1 cellular context compared by ENCODE assay signal in genomic region chr6:33172307-33173227, GRCh38.
TF ChIP-seq lines count a peak whose summit lies in the region.

No MANE protein-coding gene starts in this region.

TF ChIP-seq in HepG2, 621 proteins besides CTCF, POLR2A, EP300 and RAD21 (continued from another document and continues in another):
- TF ChIP-seq ZNF142 (CRISPR knock-in tag; IDR thresholded peaks at IDR 0.05) (no peak), RXRA (CRISPR knock-in tag; IDR thresholded peaks at IDR 0.05) (no peak), ELF3 (CRISPR knock-in tag; IDR thresholded peaks at IDR 0.05) (no peak), MXD3 (CRISPR knock-in tag; IDR thresholded peaks at IDR 0.05) (no peak), KDM1A (CRISPR knock-in tag; IDR thresholded peaks at IDR 0.05) (no peak), RARG (CRISPR knock-in tag; IDR thresholded peaks at IDR 0.05; ENCODE audit: low read depth) (no peak), ZFP36L1 (CRISPR knock-in tag; IDR thresholded peaks at IDR 0.05) (no peak), AGO2 (optimal IDR thresholded peaks at IDR 0.05; ENCODE audit: low read depth, low read length) (no peak), FOXO4 (CRISPR knock-in tag; conservative IDR thresholded peaks at IDR 0.05) (no peak), GLMP (CRISPR knock-in tag; IDR thresholded peaks at IDR 0.05; ENCODE audit: borderline replicate concordance) (no peak), ZBTB8A (CRISPR knock-in tag; IDR thresholded peaks at IDR 0.05; ENCODE audit: borderline replicate concordance, low read depth) (no peak), TERF1 (CRISPR knock-in tag; IDR thresholded peaks at IDR 0.05) (no peak), ZNF282 (IDR thresholded peaks at IDR 0.05; ENCODE audit: partially characterized antibody) (no peak), ZNF605 (CRISPR knock-in tag; IDR thresholded peaks at IDR 0.05) (no peak), PAF1 (CRISPR knock-in tag; IDR thresholded peaks at IDR 0.05) (no peak), BORCS8-MEF2B (CRISPR knock-in tag; IDR thresholded peaks at IDR 0.05) (0 out of 2 replicates have a peak, but pooled peaks have one; percentile 48), STAG1 (CRISPR knock-in tag; IDR thresholded peaks at IDR 0.05) (peak; percentile 90), ZNF639 (CRISPR knock-in tag; conservative IDR thresholded peaks at IDR 0.05) (no peak), FOXK2 (IDR thresholded peaks at IDR 0.05) (no peak), MAFF (IDR thresholded peaks at IDR 0.05; ENCODE audit: low read depth, low read length) (no peak), MIER3 (CRISPR knock-in tag; IDR thresholded peaks at IDR 0.05; ENCODE audit: borderline replicate concordance) (no peak), NFE2L1 (CRISPR knock-in tag; IDR thresholded peaks at IDR 0.05; ENCODE audit: borderline replicate concordance) (no peak), EED (CRISPR knock-in tag; IDR thresholded peaks at IDR 0.05) (0 out of 2 replicates have a peak, but pooled peaks have one; percentile 16), ZNF557 (CRISPR knock-in tag; IDR thresholded peaks at IDR 0.05) (no peak), HOXD1 (CRISPR knock-in tag; IDR thresholded peaks at IDR 0.05) (no peak), ZNF432 (CRISPR knock-in tag; IDR thresholded peaks at IDR 0.05; ENCODE audit: borderline replicate concordance) (no peak), ZNF12 (CRISPR knock-in tag; IDR thresholded peaks at IDR 0.05) (no peak), SRY (CRISPR knock-in tag; IDR thresholded peaks at IDR 0.05) (no peak), THAP11 (CRISPR knock-in tag; IDR thresholded peaks at IDR 0.05) (0 out of 2 replicates have a peak, but pooled peaks have one; percentile 28), AFF4 (CRISPR knock-in tag; IDR thresholded peaks at IDR 0.05) (no peak), FOXA1 (IDR thresholded peaks at IDR 0.05) (no peak), FOXA1 (CRISPR knock-in tag; IDR thresholded peaks at IDR 0.05) (no peak), PCBP1 (IDR thresholded peaks at IDR 0.05; ENCODE audit: borderline replicate concordance, low read depth, low read length) (no peak), ZNF34 (CRISPR knock-in tag; IDR thresholded peaks at IDR 0.05; ENCODE audit: borderline replicate concordance) (no peak), GZF1 (CRISPR knock-in tag; IDR thresholded peaks at IDR 0.05) (no peak), SP1 (IDR thresholded peaks at IDR 0.05) (no peak), SP1 (CRISPR knock-in tag; IDR thresholded peaks at IDR 0.05) (no peak), ZNF850 (CRISPR knock-in tag; conservative IDR thresholded peaks at IDR 0.05) (no peak), MAX (IDR thresholded peaks at IDR 0.05) (no peak), PRDM4 (CRISPR knock-in tag; IDR thresholded peaks at IDR 0.05; ENCODE audit: borderline replicate concordance) (no peak), DMAP1 (CRISPR knock-in tag; IDR thresholded peaks at IDR 0.05) (no peak), ATF3 (CRISPR knock-in tag; IDR thresholded peaks at IDR 0.05) (no peak), THAP9 (CRISPR knock-in tag; IDR thresholded peaks at IDR 0.05; ENCODE audit: borderline replicate concordance) (no peak), ZNF296 (CRISPR knock-in tag; conservative IDR thresholded peaks at IDR 0.05) (no peak)
